Comparison of ENCODE assay signal across 30 cellular contexts in the genomic region with DNA sequence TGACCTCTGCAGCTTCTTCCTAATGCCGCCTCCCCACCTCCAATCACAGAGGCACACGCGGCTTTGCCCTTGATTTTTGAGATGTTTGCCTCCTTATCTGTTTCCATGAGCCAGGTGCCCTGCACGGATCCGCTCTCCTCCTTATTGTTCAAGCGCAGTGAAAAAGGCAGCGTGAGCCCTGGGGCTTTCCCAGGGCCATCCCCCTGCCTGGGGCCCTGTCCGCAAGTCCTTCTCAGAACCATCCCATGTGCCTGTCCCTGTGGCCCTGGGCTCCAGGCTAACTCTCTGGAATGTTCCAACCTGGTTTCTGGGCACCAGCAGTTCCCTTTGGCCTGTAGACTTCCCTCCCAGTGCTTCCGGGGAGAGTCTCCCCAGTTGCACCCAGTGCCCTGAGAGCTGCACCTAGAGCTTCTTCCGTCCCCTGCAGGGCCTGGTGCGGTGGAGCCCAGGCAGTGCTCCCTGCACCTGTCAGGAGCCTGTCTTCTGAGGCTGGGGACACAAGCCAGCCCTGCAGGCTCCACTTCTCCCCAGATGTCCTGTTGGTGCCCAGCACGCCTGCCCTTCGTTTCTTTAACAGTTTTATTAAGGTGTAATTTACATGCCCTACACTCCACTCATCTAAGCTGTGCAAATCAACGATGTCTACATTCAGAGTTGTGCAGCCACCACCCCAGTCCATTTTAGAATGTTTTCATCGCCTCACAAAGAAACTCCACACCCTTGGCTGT.
"Had no signal": no experiment of that assay in that cellular context is flagged by ENCODE, and none has a peak within 500 bp of the region (broad histone marks: within the 10 kb centered on the region; RNA-seq: fewer than 3 reads in every experiment).

No MANE protein-coding gene starts in this region.

- H3K4me3 Mint-ChIP-seq: activated CD4-positive, alpha-beta memory T cell treated with anti-CD3 and anti-CD28 coated beads for 36 hours; activated CD4-positive, alpha-beta T cell treated with anti-CD3 and anti-CD28 coated beads for 36 hours; activated CD4-positive, alpha-beta T cell treated with anti-CD3 and anti-CD28 coated beads, Interleukin-2, amount 10 ng/mL, durations not matched to agents 7 days and 5 days; activated naive CD4-positive, alpha-beta T cell treated with anti-CD3 and anti-CD28 coated beads, Interleukin-2, amount 10 ng/mL, durations not matched to agents 7 days and 5 days; activated naive CD8-positive, alpha-beta T cell; activated naive CD8-positive, alpha-beta T cell treated with anti-CD3 and anti-CD28 coated beads, Interleukin-2, amount 50 U/mL, for 24 hours; brain; T-helper 1 cell treated with Interleukin-12 subunit alpha and Interleukin-12 subunit beta and Interleukin-4 antibody, amounts not matched to agents 30 μg/mL and 1 μg/mL, for 36 hours; T-helper 2 cell treated with Interferon-gamma antibody and Interleukin-4, amounts not matched to agents 5 μg/mL and 100 μg/mL, for 36 hours; WTC11 had no signal

- H3K36me3 ChIP-seq: SJSA1 had no signal

- H3K36me3 Mint-ChIP-seq: activated CD4-positive, alpha-beta memory T cell treated with anti-CD3 and anti-CD28 coated beads for 36 hours; activated naive CD4-positive, alpha-beta T cell treated with anti-CD3 and anti-CD28 coated beads, Interleukin-2, amount 10 ng/mL, durations not matched to agents 7 days and 5 days; activated naive CD8-positive, alpha-beta T cell; brain; WTC11 had no signal

- H3K9ac ChIP-seq: KMS-11, SK-N-SH had no signal

- H3K4me1 Mint-ChIP-seq: activated CD4-positive, alpha-beta T cell treated with anti-CD3 and anti-CD28 coated beads for 36 hours; activated CD4-positive, alpha-beta T cell treated with anti-CD3 and anti-CD28 coated beads, Interleukin-2, amount 10 ng/mL, durations not matched to agents 7 days and 5 days; activated naive CD4-positive, alpha-beta T cell treated with anti-CD3 and anti-CD28 coated beads, Interleukin-2, amount 10 ng/mL, durations not matched to agents 7 days and 5 days; activated naive CD8-positive, alpha-beta T cell treated with anti-CD3 and anti-CD28 coated beads, Interleukin-2, amount 50 U/mL, for 24 hours had no signal

- H3K27me3 Mint-ChIP-seq: activated CD4-positive, alpha-beta memory T cell treated with anti-CD3 and anti-CD28 coated beads for 36 hours; activated CD4-positive, alpha-beta T cell treated with anti-CD3 and anti-CD28 coated beads, Interleukin-2, amount 10 ng/mL, durations not matched to agents 7 days and 5 days; activated naive CD4-positive, alpha-beta T cell treated with anti-CD3 and anti-CD28 coated beads, Interleukin-2, amount 10 ng/mL, durations not matched to agents 7 days and 5 days; activated naive CD8-positive, alpha-beta T cell; brain had no signal

- H3K4me1 ChIP-seq: SJSA1 had no signal

- H3K4me2 ChIP-seq: KMS-11, SK-N-SH had no signal

- H3K27ac Mint-ChIP-seq: activated CD4-positive, alpha-beta memory T cell treated with anti-CD3 and anti-CD28 coated beads for 36 hours; activated CD4-positive, alpha-beta T cell treated with anti-CD3 and anti-CD28 coated beads for 36 hours; activated CD4-positive, alpha-beta T cell treated with anti-CD3 and anti-CD28 coated beads, Interleukin-2, amount 10 ng/mL, durations not matched to agents 7 days and 5 days; activated naive CD4-positive, alpha-beta T cell treated with anti-CD3 and anti-CD28 coated beads, Interleukin-2, amount 10 ng/mL, durations not matched to agents 7 days and 5 days; activated naive CD8-positive, alpha-beta T cell; activated naive CD8-positive, alpha-beta T cell treated with anti-CD3 and anti-CD28 coated beads, Interleukin-2, amount 50 U/mL, for 24 hours; brain; T-helper 1 cell treated with Interleukin-12 subunit alpha and Interleukin-12 subunit beta and Interleukin-4 antibody, amounts not matched to agents 30 μg/mL and 1 μg/mL, for 36 hours; T-helper 2 cell treated with Interferon-gamma antibody and Interleukin-4, amounts not matched to agents 5 μg/mL and 100 μg/mL, for 36 hours; WTC11 had no signal

- H3K27ac ChIP-seq: KMS-11, SJSA1 had no signal

- DNase-seq: activated CD4-positive, alpha-beta memory T cell treated with anti-CD3 and anti-CD28 coated beads for 36 hours; activated CD4-positive, alpha-beta T cell treated with anti-CD3 and anti-CD28 coated beads for 36 hours; activated CD4-positive, alpha-beta T cell treated with anti-CD3 and anti-CD28 coated beads, Interleukin-2, amount 10 ng/mL, durations not matched to agents 7 days and 5 days; activated CD8-positive, alpha-beta memory T cell treated with anti-CD3 and anti-CD28 coated beads, Interleukin-2, amount 50 U/mL, for 4 hours; activated effector memory CD4-positive, alpha-beta T cell treated with Interleukin-2 at 50 U/mL for 16 hours; activated naive CD4-positive, alpha-beta T cell treated with anti-CD3 and anti-CD28 coated beads, Interleukin-2, amount 10 ng/mL, durations not matched to agents 7 days and 5 days; activated naive CD8-positive, alpha-beta T cell treated with anti-CD3 and anti-CD28 coated beads, Interleukin-2, amount 50 U/mL, for 24 hours; activated T-cell treated with anti-CD3 and anti-CD28 coated beads, Interleukin-2, amount 50 U/mL, for 48 hours; anterior cingulate cortex; central memory CD4-positive, alpha-beta T cell; MM.1S; MV-4-11; NCI-H1092; NCI-H1436 treated with DMSO at 0.1 percent for 48 hours; NCI-H1694 treated with DMSO at 0.1 percent for 48 hours; NCI-H2029; NCI-H345; NCI-H526; NCI-H748 treated with DMSO at 0.1 percent for 48 hours; NK-92 treated with Interleukin-12 subunit alpha and Interleukin-12 subunit beta, amount 100 ng/mL, for 24 hours; OCI-M1; SHP77 treated with DMSO at 0.1 percent for 48 hours; SK-N-SH had no signal

- H3K9me3 ChIP-seq: SJSA1, SK-N-SH had no signal

- H3K4me3 ChIP-seq: SJSA1 had no signal

- H3K9me3 Mint-ChIP-seq: activated CD4-positive, alpha-beta memory T cell treated with anti-CD3 and anti-CD28 coated beads for 36 hours; activated CD4-positive, alpha-beta T cell treated with anti-CD3 and anti-CD28 coated beads, Interleukin-2, amount 10 ng/mL, durations not matched to agents 7 days and 5 days; activated naive CD8-positive, alpha-beta T cell treated with anti-CD3 and anti-CD28 coated beads, Interleukin-2, amount 50 U/mL, for 24 hours; T-helper 1 cell treated with Interleukin-12 subunit alpha and Interleukin-12 subunit beta and Interleukin-4 antibody, amounts not matched to agents 30 μg/mL and 1 μg/mL, for 36 hours; T-helper 2 cell treated with Interferon-gamma antibody and Interleukin-4, amounts not matched to agents 5 μg/mL and 100 μg/mL, for 36 hours; WTC11 had no signal
